In the genomic region with DNA sequence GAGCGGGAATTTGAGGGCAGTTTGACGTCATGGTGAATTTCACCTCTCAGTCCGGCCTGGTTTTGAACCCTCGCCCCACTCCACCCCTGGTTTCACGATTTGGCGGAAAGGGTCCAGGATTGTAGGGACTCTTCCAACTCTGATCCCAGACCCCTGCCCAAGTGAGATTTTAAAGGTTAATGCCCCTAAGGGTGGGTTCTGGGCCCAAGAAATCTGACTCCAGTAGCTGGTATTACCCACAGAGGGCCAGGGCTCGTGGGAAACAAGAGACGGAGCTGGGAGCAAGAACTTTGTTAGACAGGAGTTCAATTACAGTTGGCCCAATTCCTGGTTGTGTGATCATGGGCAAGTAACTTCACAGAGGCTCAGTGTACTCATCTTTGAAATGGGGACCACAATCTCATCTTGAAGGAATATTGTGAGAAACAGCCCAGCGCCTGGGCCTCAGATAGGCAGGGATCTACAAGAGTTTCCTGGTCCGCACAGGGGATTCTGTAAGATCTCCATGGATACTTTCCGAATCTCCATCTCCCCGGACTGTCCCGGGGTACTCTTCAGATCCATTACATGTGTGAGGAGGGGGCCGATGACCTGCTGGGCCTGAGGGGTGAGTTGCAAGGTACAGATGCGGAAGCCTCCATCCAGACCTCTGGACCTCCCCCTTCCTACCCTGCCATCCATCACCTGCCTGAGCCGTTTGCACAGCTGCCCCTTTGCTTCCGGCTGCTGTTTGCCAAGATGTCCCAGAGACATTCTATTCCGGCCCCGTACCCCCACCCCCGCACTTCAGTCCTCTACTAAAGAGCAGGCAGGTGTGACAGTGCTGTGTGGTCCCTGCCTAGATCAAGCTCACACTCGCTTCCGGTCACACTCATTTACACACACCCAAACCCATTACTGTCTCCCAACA, we compare ENCODE assay signal across 12 cellular contexts. TPM values are rescaled to one million over a fixed set of nuclear protein-coding genes. Genes with fewer than 3 reads are reported as not detected.
A peak's percentile ranks its signal among the peaks of the same experiment; 100 is the strongest.
DNase-seq lines count a peak whose midpoint lies in the region; ATAC-seq, FAIRE-seq and TF ChIP-seq lines count a peak whose summit lies in the region.
"Had no signal": no experiment of that assay in that cellular context is flagged by ENCODE, and none has a peak within 500 bp of the region (broad histone marks: within the 10 kb centered on the region; RNA-seq: fewer than 3 reads in every experiment).

No MANE protein-coding gene starts in this region.

- DNase-seq in activated CD4-positive, alpha-beta T cell treated with anti-CD3 and anti-CD28 coated beads for 36 hours = peak; percentile 38
- no peak for DNase-seq in activated CD4-positive, alpha-beta T cell treated with anti-CD3 and anti-CD28 coated beads, Interleukin-2, amount 50 U/mL, for 4 hours
- DNase-seq in NCI-H2196 (lab: John Stamatoyannopoulos, UW; ENCODE audit: unreplicated experiment) (peak; percentile 41), H1 (ENCODE audit: low read depth in 1 of 2, low spot score in 2 of 2) (no peak), mammary epithelial cell (no peak), D341Med (ENCODE audit: low spot score) (no peak), NCI-H524 (lab: John Stamatoyannopoulos, UW) (no peak)
- DNase-seq: transverse colon had no signal

- peaks cover 12% of the 10 kb centered on the region for H3K23me2 ChIP-seq in H1 (ENCODE audit: low read depth, low read length)

- no peak overlapping the region for H3K4ac ChIP-seq in H1 (replicated peaks; ENCODE audit: insufficient read length, low read depth, low read length)

- peak overlapping the region; percentile 82 to 97 for H3K4me2 ChIP-seq in H1 (ENCODE audit: insufficient read depth in 1 of 2, low read depth in 2 of 2, low read length in 2 of 2)
- peak overlapping the region; percentile 65 for H3K4me2 ChIP-seq in skeletal muscle satellite cell (ENCODE audit: low read length)
- H3K4me2 ChIP-seq in mammary epithelial cell (ENCODE audit: insufficient read depth, low read depth, low read length) = no peak overlapping the region

- H3K9me3 Mint-ChIP-seq in activated CD4-positive, alpha-beta T cell treated with anti-CD3 and anti-CD28 coated beads for 36 hours (ENCODE audit: low read depth) = no peaks in the 10 kb centered on the region

- no peaks in the 10 kb centered on the region for H3K79me1 ChIP-seq in H1 (ENCODE audit: low read depth, low read length)

- H3K79me2 ChIP-seq in H1 (ENCODE audit: control insufficient read depth in 1 of 2, insufficient read depth in 2 of 2, low read length in 2 of 2) = no peaks in the 10 kb centered on the region
- H3K79me2 ChIP-seq in mammary epithelial cell (ENCODE audit: insufficient read depth, low read length) = no peaks in the 10 kb centered on the region

- peak; percentile 14 for ATAC-seq in activated CD4-positive, alpha-beta T cell treated with anti-CD3 and anti-CD28 coated beads for 36 hours
- ATAC-seq: HCT116 had no signal

- peak overlapping the region; percentile 28; the same call in 1 of the 2 replicates for H2BK12ac ChIP-seq in H1 (ENCODE audit: low read depth, low read length)

- H3K36me3 Mint-ChIP-seq in activated CD4-positive, alpha-beta T cell treated with anti-CD3 and anti-CD28 coated beads for 36 hours (ENCODE audit: low read depth) = no peaks in the 10 kb centered on the region

- H3K14ac ChIP-seq in H1 (ENCODE audit: insufficient read length) = no peak overlapping the region

- no peak overlapping the region for H2AK5ac ChIP-seq in H1 (ENCODE audit: low read depth, low read length)

- H2AFZ ChIP-seq in H1 (ENCODE audit: low read length) (peak overlapping the region; percentile 78; the same call in 1 of the 2 replicates), mammary epithelial cell (ENCODE audit: low read depth, low read length) (no peak overlapping the region)

- TF ChIP-seq CTCF in H1 (IDR thresholded peaks at IDR 0.05; ENCODE audit: control extremely low read depth in 1 of 3, insufficient read depth in 1 of 3, low read depth in 1 of 3, low read length in 3 of 3) = no peak
- no peak for TF ChIP-seq CTCF in mammary epithelial cell (conservative IDR thresholded peaks at IDR 0.05 in 1 of 2, IDR thresholded peaks at IDR 0.05 in 1 of 2; ENCODE audit: extremely low read depth in 1 of 2, insufficient read depth in 1 of 2, low read depth in 1 of 2, low read length in 2 of 2)

- H2BK120ac ChIP-seq in H1 (replicated peaks; ENCODE audit: low read depth, low read length) = no peak overlapping the region

- no peak for TF ChIP-seq RAD21 in H1 (IDR thresholded peaks at IDR 0.05 in 1 of 2, conservative IDR thresholded peaks at IDR 0.05 in 1 of 2; ENCODE audit: low read depth in 2 of 2, low read length in 2 of 2)

- no peak overlapping the region for H2BK5ac ChIP-seq in H1 (ENCODE audit: low read depth, low read length)

- H3K27ac Mint-ChIP-seq in activated CD4-positive, alpha-beta T cell treated with anti-CD3 and anti-CD28 coated beads for 36 hours = no peak overlapping the region

- no peak overlapping the region for H4K91ac ChIP-seq in H1 (replicated peaks; ENCODE audit: insufficient read length, low read length)

- H3K27ac ChIP-seq in H1 (ENCODE audit: low read depth, low read length) (no peak overlapping the region), mammary epithelial cell (ENCODE audit: insufficient read depth, low read depth, low read length) (no peak overlapping the region)
- H3K27ac ChIP-seq: left lung, transverse colon had no signal

- FAIRE-seq in H1 (lab: Jason Lieb, UNC) = no peak
- FAIRE-seq: GM12892 had no signal

- H4K5ac ChIP-seq in H1 (ENCODE audit: insufficient read length, low read depth, low read length) = no peak overlapping the region

- 38% methylated on average over 22 of the region's 22 CpGs; no CpG with 5 or more reads in 1 of the 2 experiments for WGBS in H1 (ENCODE audit: extremely low coverage in 1 of 2, insufficient coverage in 1 of 2, insufficient read length in 1 of 2, insufficient replicate concordance in 2 of 2, low coverage in 1 of 2, low lambda C conversion rate in 2 of 2, missing lambda C conversion rate in 1 of 2), 2 experiments
- 34% methylated on average over 16 of the region's 22 CpGs for WGBS in mammary epithelial cell (ENCODE audit: low coverage, missing lambda C conversion rate)

- H3K4me1 ChIP-seq in H1 (replicated peaks in 1 of 4; ENCODE audit: control insufficient read depth in 3 of 4, insufficient read depth in 4 of 4, low read length in 3 of 4) = peaks cover 7 to 27% (median 16%) of the 10 kb centered on the region in 4 experiments
- H3K4me1 ChIP-seq in skeletal muscle satellite cell (ENCODE audit: control insufficient read depth, insufficient read depth, low read length) = peaks cover 20% of the 10 kb centered on the region
- H3K4me1 ChIP-seq in mammary epithelial cell (ENCODE audit: insufficient read depth, low read length) = peaks cover 18% of the 10 kb centered on the region

- H3K36me3 ChIP-seq in H1 (ENCODE audit: control insufficient read depth in 2 of 4, insufficient read depth in 4 of 4, low read length in 3 of 4) (no peaks in the 10 kb centered on the region), skeletal muscle satellite cell (ENCODE audit: insufficient read depth, low read length) (no peaks in the 10 kb centered on the region), mammary epithelial cell (ENCODE audit: insufficient read depth, low read length) (no peaks in the 10 kb centered on the region)
- H3K36me3 ChIP-seq: left lung, transverse colon had no signal

- dilution Hi-C loops in mammary epithelial cell (cut with HindIII; ENCODE audit: low sequenced_read_pairs) = no loop called here

- H4K8ac ChIP-seq in H1 (ENCODE audit: extremely low read depth, insufficient read depth, low read length) = no peak overlapping the region

- H3K4me1 Mint-ChIP-seq in activated CD4-positive, alpha-beta T cell treated with anti-CD3 and anti-CD28 coated beads for 36 hours = peaks cover 27% of the 10 kb centered on the region

- no peak for TF ChIP-seq EP300 in H1 (IDR thresholded peaks at IDR 0.05; ENCODE audit: borderline replicate concordance in 1 of 2, low read depth in 2 of 2, low read length in 2 of 2)

- H3K18ac ChIP-seq in H1 (ENCODE audit: extremely low read depth, low read length) = no peak overlapping the region

- BruUV-seq in mammary epithelial cell (replicated peaks; lab: Mats Ljungman, UMichigan) = no TSS peak

- in situ Hi-C loops in mammary epithelial cell (cut with MboI; ENCODE audit: low sequenced_read_pairs in 2 of 2) = loop anchor here in 1 of 2 donors (10.0 kb wide), 1 partner anchor 102 kb away; a partner anchor contains a TSS

- H3K4me3 Mint-ChIP-seq in activated CD4-positive, alpha-beta T cell treated with anti-CD3 and anti-CD28 coated beads for 36 hours = peak overlapping the region; percentile 54

- H3K9ac ChIP-seq in H1 (replicated peaks in 1 of 4; ENCODE audit: extremely low read depth in 1 of 4, low read depth in 3 of 4, low read length in 3 of 4) (no peak overlapping the region), skeletal muscle satellite cell (ENCODE audit: low read depth, low read length) (no peak overlapping the region), mammary epithelial cell (ENCODE audit: insufficient read depth, low read length) (no peak overlapping the region)

- H3K23ac ChIP-seq in H1 (ENCODE audit: insufficient read length) = no peak overlapping the region

- H2BK15ac ChIP-seq in H1 (ENCODE audit: low read length) = no peak overlapping the region

- CTCF ChIA-PET in activated CD4-positive, alpha-beta T cell treated with anti-CD3 and anti-CD28 coated beads for 36 hours (lab: Charles Lee) = interaction anchor here (0.7 to 5.4 kb wide), 7 partner anchors 16 to 305 kb away, joined by 3 to 72 read pairs (median 12); a partner anchor contains a TSS
- CTCF ChIA-PET in H1 (lab: Charles Lee; ENCODE audit: partially characterized antibody) = interaction anchor here (0.7 to 5.4 kb wide), 17 partner anchors 10 to 351 kb away, joined by 3 to 83 read pairs (median 9); a partner anchor contains a TSS
- CTCF ChIA-PET in mammary epithelial cell (lab: Charles Lee; ENCODE audit: low non-redundant PET) = no interaction called here

- POLR2A ChIA-PET in activated CD4-positive, alpha-beta T cell treated with anti-CD3 and anti-CD28 coated beads for 36 hours (lab: Charles Lee) = interaction anchor here (1.4 kb wide), 1 partner anchor 102 kb away, joined by 4 read pairs; no protein-coding TSS in a partner anchor
- POLR2A ChIA-PET in H1 (lab: Charles Lee; ENCODE audit: partially characterized antibody) = interaction anchor here (1.0 to 1.6 kb wide), 4 partner anchors 28 to 115 kb away, joined by 3 to 4 read pairs (median 3); a partner anchor contains a TSS

- H4K20me1 ChIP-seq in H1 (replicated peaks in 1 of 2; ENCODE audit: control insufficient read depth in 1 of 2, insufficient read depth in 2 of 2, low read length in 2 of 2) (peaks cover 3 to 10% of the 10 kb centered on the region in 2 experiments), mammary epithelial cell (ENCODE audit: insufficient read depth, low read length) (no peaks in the 10 kb centered on the region)

- no peaks in the 10 kb centered on the region for H3K9me3 ChIP-seq in H1 (ENCODE audit: insufficient read depth in 2 of 2, low read depth in 1 of 2, low read length in 1 of 2)
- no peaks in the 10 kb centered on the region for H3K9me3 ChIP-seq in skeletal muscle satellite cell (replicated peaks; ENCODE audit: low read length)
- no peaks in the 10 kb centered on the region for H3K9me3 ChIP-seq in mammary epithelial cell (replicated peaks; ENCODE audit: insufficient read depth, low read length)
- H3K9me3 ChIP-seq: left lung, transverse colon had no signal

- H3K56ac ChIP-seq in H1 (replicated peaks; ENCODE audit: insufficient read length, low read depth, low read length) = no peak overlapping the region

- H3K4me3 ChIP-seq in H1 (ENCODE audit: extremely low read depth in 1 of 4, insufficient read depth in 2 of 4, low read depth in 3 of 4, low read length in 4 of 4) (peak overlapping the region; percentile 38 to 64 (median 50); a peak in 7 of 8 replicates), skeletal muscle satellite cell (ENCODE audit: low read length) (no peak overlapping the region), mammary epithelial cell (replicated peaks in 1 of 3; ENCODE audit: insufficient read depth in 1 of 3, low read depth in 2 of 3, low read length in 3 of 3) (no peak overlapping the region)
- H3K4me3 ChIP-seq: left lung had no signal

- H3K27me3 Mint-ChIP-seq in activated CD4-positive, alpha-beta T cell treated with anti-CD3 and anti-CD28 coated beads for 36 hours = peaks cover 73% of the 10 kb centered on the region

- TF ChIP-seq POLR2A in H1 (IDR thresholded peaks at IDR 0.05; ENCODE audit: control extremely low read depth in 1 of 2, low read depth in 2 of 2, low read length in 2 of 2) = no peak

- intact Hi-C loops in activated CD4-positive, alpha-beta T cell treated with anti-CD3 and anti-CD28 coated beads for 36 hours (cut with DNase I, micrococcal nuclease) = loop anchor here in 1 of 2 experiments (10.0 kb wide), 1 partner anchor 1632 kb away; no protein-coding TSS in a partner anchor
- intact Hi-C loops in mammary epithelial cell (cut with micrococcal nuclease) = no loop called here

- H2BK20ac ChIP-seq in H1 (ENCODE audit: low read length) = no peak overlapping the region

- H3K27me3 ChIP-seq in H1 (replicated peaks in 1 of 4; ENCODE audit: control insufficient read depth in 3 of 4, extremely low read depth in 1 of 4, insufficient read depth in 3 of 4, low read length in 3 of 4) (peaks cover 51 to 74% (median 63%) of the 10 kb centered on the region in 4 experiments), skeletal muscle satellite cell (ENCODE audit: control insufficient read depth, insufficient read depth, low read length) (peaks cover 86% of the 10 kb centered on the region), mammary epithelial cell (ENCODE audit: insufficient read depth, low read length) (peaks cover 48% of the 10 kb centered on the region)

RNA-seq across cellular contexts. Expression of a gene that starts 0.7 kb away (rescaled TPM):
- not detected for total RNA-seq in activated CD4-positive, alpha-beta T cell treated with anti-CD3 and anti-CD28 coated beads for 36 hours
- total RNA-seq in H1 (2021; fragmentation: NEBNext Ultra II Directional; extraction: Animal tissue kit (Norgen Biotek cat#: 25700)) = 0.50 and 0.61 TPM in 2 replicates
- polyA plus RNA-seq in H1 (2011; rRNA removed) (0.73 and 1.4 TPM in 2 replicates), mammary epithelial cell (not detected)
- polyA plus RNA-seq in H1 (2011; cell fraction: cytosol; rRNA removed) = 1.7 TPM
- 1.5 TPM for polyA plus RNA-seq in H1 (2011; cell fraction: nucleus; rRNA removed)
- polyA plus RNA-seq in H1 (2012, experiment 1 of 2) = 0.71 to 1.8 TPM (median 1.00 TPM) in 4 replicates
- 3.9 TPM for polyA plus RNA-seq in H1 (2012, experiment 2 of 2)
- polyA plus RNA-seq in H1 (2013, experiment 1 of 2) = 0.45 TPM
- 0.98 TPM for polyA plus RNA-seq in H1 (2013, experiment 2 of 2)
- polyA minus RNA-seq in H1 (2011; rRNA and poly(A)+ RNA removed) = 0.22 and 0.68 TPM in 2 replicates
- not detected for polyA minus RNA-seq in H1 (2011; cell fraction: cytosol; rRNA and poly(A)+ RNA removed)
- 1.9 TPM for polyA minus RNA-seq in H1 (2011; cell fraction: nucleus; rRNA and poly(A)+ RNA removed)
- 0.25 TPM in 1 of 2 replicates, not detected in the other for total RNA-seq in skeletal muscle satellite cell (2012; rRNA removed)
- not detected for total RNA-seq in mammary epithelial cell
- not detected for polyA minus RNA-seq in mammary epithelial cell
- total RNA-seq: transverse colon had no signal

Comparison
In these comparisons a context has a peak if more than half of its experiments do, and no peak if none do; other contexts are left out.
1. DNase-seq: peak in activated CD4-positive, alpha-beta T cell treated with anti-CD3 and anti-CD28 coated beads for 36 hours (single experiment) and NCI-H2196 (single experiment); none in activated CD4-positive, alpha-beta T cell treated with anti-CD3 and anti-CD28 coated beads, Interleukin-2, amount 50 U/mL, for 4 hours (0 of 2), H1 (0 of 2), mammary epithelial cell (single experiment), D341Med (single experiment) and NCI-H524 (0 of 2).
2. H3K4me3 ChIP-seq: peak in H1 (4 of 4); none in skeletal muscle satellite cell (single experiment) and mammary epithelial cell (0 of 3).